Comparison of ENCODE assay signal across 26 cellular contexts in genomic region chr1:43620956-43621355, GRCh38.
"Had no signal": no experiment of that assay in that cellular context is flagged by ENCODE, and none has a peak within 500 bp of the region (broad histone marks: within the 10 kb centered on the region; RNA-seq: fewer than 3 reads in every experiment).

No MANE protein-coding gene starts in this region.

- H3K27ac ChIP-seq: brain microvascular endothelial cell, cardiac muscle cell, SJSA1 had no signal

- H3K9me3 ChIP-seq: SJSA1 had no signal

- H3K4me1 ChIP-seq: SJSA1 had no signal

- DNase-seq: activated CD4-positive, alpha-beta T cell treated with anti-CD3 and anti-CD28 coated beads for 4 hours; activated CD8-positive, alpha-beta memory T cell treated with anti-CD3 and anti-CD28 coated beads, Interleukin-2, amount 10 ng/mL, durations not matched to agents 7 days and 5 days; activated CD8-positive, alpha-beta T cell treated with anti-CD3 and anti-CD28 coated beads, Interleukin-2, amount 10 ng/mL, durations not matched to agents 7 days and 5 days; activated effector memory CD4-positive, alpha-beta T cell treated with Interleukin-2 at 50 U/mL for 16 hours; activated naive CD4-positive, alpha-beta T cell; activated T-cell treated with anti-CD3 and anti-CD28 coated beads, Interleukin-2, amount 50 U/mL, for 24 hours; amygdala; brain microvascular endothelial cell; IMR-90; KG1; NCI-H1092; NCI-H1417; NCI-H2029; NCI-H2107; NCI-H345; NCI-H510A; NCI-H526 treated with DMSO at 0.1 percent for 48 hours; NK-92 treated with Interleukin-12 subunit alpha and Interleukin-12 subunit beta, amount 100 ng/mL, for 24 hours; OCI-M1; SHP77; SW 1271 had no signal

- H3K4me3 ChIP-seq: cardiac muscle cell, SJSA1 had no signal

- ATAC-seq: activated CD4-positive, CD25-positive, alpha-beta regulatory T cell treated with anti-CD3 and anti-CD28 coated beads, Interleukin-2, amount 50 U/mL, for 24 hours; activated CD8-positive, alpha-beta memory T cell treated with anti-CD3 and anti-CD28 coated beads, Interleukin-2, amount 10 ng/mL, durations not matched to agents 7 days and 5 days; activated CD8-positive, alpha-beta T cell treated with anti-CD3 and anti-CD28 coated beads, Interleukin-2, amount 10 ng/mL, durations not matched to agents 7 days and 5 days; Panc1; SK-N-SH treated with all-trans-retinoic acid at 6 μM for 48 hours had no signal

- H3K27me3 ChIP-seq: brain microvascular endothelial cell, cardiac muscle cell, SJSA1 had no signal
